In the genomic region with DNA sequence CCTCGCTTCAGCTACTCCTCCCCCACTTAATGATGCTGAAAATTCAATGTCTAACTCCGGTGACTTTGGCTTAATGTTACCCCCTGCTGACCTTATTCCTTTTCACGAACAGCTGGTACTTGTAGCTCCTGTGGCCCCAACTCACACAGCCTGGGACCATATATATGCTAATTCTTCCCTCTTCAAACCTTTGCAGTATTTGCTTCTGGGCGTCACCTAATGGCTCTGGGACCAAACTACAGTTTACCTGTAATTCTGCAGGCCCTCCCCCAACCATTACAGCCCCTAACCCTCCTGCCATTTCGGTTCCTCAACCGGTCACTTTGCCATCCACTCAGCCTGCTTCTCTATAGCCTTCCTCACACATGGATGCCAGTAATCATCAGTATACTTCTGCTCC, we compare ENCODE assay signal across 8 cellular contexts.
"Had no signal": no experiment of that assay in that cellular context is flagged by ENCODE, and none has a peak within 500 bp of the region (broad histone marks: within the 10 kb centered on the region; RNA-seq: fewer than 3 reads in every experiment).

No MANE protein-coding gene starts in this region.

- ATAC-seq: HCT116, K562 had no signal

- H3K36me3 ChIP-seq: HAP-1 had no signal

- H3K4me3 ChIP-seq: HAP-1, K562 had no signal

- DNase-seq: GOT3, H7, HFFc6, IMR-90 had no signal

- FAIRE-seq: HTR-8/SVneo, K562 had no signal
